1 cellular context compared by ENCODE assay signal in the genomic region with DNA sequence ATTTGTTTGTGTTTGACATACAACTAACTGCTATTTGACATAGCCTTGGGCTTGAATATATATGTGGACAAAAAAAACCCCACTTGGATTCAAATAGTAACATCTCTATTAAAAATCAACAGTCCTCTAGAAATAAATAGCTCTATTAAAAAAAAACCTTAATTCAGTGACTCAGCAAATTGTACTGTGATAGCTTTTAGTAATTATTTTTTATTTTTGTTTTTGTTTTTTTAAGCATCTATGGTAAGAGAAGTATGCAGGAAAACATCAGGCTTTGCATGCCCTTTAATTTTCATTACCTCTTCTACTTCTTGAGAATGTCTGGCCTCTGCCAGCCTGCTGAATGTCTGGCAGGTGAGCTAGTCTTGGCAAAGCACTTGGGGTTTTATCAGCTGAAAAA.
TF ChIP-seq lines count a peak whose summit lies in the region.

No MANE protein-coding gene starts in this region.

TF ChIP-seq in HepG2, 621 proteins besides CTCF, POLR2A, EP300 and RAD21:
- TF ChIP-seq, protein P1, sequence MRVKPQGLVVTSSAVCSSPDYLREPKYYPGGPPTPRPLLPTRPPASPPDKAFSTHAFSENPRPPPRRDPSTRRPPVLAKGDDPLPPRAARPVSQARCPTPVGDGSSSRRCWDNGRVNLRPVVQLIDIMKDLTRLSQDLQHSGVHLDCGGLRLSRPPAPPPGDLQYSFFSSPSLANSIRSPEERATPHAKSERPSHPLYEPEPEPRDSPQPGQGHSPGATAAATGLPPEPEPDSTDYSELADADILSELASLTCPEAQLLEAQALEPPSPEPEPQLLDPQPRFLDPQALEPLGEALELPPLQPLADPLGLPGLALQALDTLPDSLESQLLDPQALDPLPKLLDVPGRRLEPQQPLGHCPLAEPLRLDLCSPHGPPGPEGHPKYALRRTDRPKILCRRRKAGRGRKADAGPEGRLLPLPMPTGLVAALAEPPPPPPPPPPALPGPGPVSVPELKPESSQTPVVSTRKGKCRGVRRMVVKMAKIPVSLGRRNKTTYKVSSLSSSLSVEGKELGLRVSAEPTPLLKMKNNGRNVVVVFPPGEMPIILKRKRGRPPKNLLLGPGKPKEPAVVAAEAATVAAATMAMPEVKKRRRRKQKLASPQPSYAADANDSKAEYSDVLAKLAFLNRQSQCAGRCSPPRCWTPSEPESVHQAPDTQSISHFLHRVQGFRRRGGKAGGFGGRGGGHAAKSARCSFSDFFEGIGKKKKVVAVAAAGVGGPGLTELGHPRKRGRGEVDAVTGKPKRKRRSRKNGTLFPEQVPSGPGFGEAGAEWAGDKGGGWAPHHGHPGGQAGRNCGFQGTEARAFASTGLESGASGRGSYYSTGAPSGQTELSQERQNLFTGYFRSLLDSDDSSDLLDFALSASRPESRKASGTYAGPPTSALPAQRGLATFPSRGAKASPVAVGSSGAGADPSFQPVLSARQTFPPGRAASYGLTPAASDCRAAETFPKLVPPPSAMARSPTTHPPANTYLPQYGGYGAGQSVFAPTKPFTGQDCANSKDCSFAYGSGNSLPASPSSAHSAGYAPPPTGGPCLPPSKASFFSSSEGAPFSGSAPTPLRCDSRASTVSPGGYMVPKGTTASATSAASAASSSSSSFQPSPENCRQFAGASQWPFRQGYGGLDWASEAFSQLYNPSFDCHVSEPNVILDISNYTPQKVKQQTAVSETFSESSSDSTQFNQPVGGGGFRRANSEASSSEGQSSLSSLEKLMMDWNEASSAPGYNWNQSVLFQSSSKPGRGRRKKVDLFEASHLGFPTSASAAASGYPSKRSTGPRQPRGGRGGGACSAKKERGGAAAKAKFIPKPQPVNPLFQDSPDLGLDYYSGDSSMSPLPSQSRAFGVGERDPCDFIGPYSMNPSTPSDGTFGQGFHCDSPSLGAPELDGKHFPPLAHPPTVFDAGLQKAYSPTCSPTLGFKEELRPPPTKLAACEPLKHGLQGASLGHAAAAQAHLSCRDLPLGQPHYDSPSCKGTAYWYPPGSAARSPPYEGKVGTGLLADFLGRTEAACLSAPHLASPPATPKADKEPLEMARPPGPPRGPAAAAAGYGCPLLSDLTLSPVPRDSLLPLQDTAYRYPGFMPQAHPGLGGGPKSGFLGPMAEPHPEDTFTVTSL (CRISPR knock-in tag; IDR thresholded peaks at IDR 0.05; ENCODE audit: borderline replicate concordance): no peak
- TF ChIP-seq PCBP1 (IDR thresholded peaks at IDR 0.05; ENCODE audit: borderline replicate concordance, low read depth, low read length) (no peak), U2AF2 (IDR thresholded peaks at IDR 0.05; ENCODE audit: low read depth, low read length) (no peak), GZF1 (CRISPR knock-in tag; IDR thresholded peaks at IDR 0.05) (no peak), MAFK (conservative IDR thresholded peaks at IDR 0.05 in 1 of 2, IDR thresholded peaks at IDR 0.05 in 1 of 2; ENCODE audit: low read length in 2 of 2) (peak in 1 of 2 experiments; percentile 66; a peak in 3 of 4 replicates), NFE2L2 (IDR thresholded peaks at IDR 0.05; ENCODE audit: low read length) (peak; percentile 65; the same call in 1 of the 2 replicates), ZBTB21 (CRISPR knock-in tag; IDR thresholded peaks at IDR 0.05) (no peak), HHEX (CRISPR knock-in tag; IDR thresholded peaks at IDR 0.05) (no peak), POGZ (CRISPR knock-in tag; IDR thresholded peaks at IDR 0.05) (no peak), REPIN1 (CRISPR knock-in tag; IDR thresholded peaks at IDR 0.05; ENCODE audit: borderline replicate concordance, low read depth) (no peak), ZNF720 (CRISPR knock-in tag; IDR thresholded peaks at IDR 0.05) (no peak), TBX2 (CRISPR knock-in tag; IDR thresholded peaks at IDR 0.05; ENCODE audit: borderline replicate concordance) (no peak), PTBP1 (IDR thresholded peaks at IDR 0.05; ENCODE audit: low read depth, low read length, poor library complexity, severe bottlenecking) (no peak)
- TF ChIP-seq, protein P2, sequence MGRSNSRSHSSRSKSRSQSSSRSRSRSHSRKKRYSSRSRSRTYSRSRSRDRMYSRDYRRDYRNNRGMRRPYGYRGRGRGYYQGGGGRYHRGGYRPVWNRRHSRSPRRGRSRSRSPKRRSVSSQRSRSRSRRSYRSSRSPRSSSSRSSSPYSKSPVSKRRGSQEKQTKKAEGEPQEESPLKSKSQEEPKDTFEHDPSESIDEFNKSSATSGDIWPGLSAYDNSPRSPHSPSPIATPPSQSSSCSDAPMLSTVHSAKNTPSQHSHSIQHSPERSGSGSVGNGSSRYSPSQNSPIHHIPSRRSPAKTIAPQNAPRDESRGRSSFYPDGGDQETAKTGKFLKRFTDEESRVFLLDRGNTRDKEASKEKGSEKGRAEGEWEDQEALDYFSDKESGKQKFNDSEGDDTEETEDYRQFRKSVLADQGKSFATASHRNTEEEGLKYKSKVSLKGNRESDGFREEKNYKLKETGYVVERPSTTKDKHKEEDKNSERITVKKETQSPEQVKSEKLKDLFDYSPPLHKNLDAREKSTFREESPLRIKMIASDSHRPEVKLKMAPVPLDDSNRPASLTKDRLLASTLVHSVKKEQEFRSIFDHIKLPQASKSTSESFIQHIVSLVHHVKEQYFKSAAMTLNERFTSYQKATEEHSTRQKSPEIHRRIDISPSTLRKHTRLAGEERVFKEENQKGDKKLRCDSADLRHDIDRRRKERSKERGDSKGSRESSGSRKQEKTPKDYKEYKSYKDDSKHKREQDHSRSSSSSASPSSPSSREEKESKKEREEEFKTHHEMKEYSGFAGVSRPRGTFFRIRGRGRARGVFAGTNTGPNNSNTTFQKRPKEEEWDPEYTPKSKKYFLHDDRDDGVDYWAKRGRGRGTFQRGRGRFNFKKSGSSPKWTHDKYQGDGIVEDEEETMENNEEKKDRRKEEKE (IDR thresholded peaks at IDR 0.05): no peak
- TF ChIP-seq, protein P3, sequence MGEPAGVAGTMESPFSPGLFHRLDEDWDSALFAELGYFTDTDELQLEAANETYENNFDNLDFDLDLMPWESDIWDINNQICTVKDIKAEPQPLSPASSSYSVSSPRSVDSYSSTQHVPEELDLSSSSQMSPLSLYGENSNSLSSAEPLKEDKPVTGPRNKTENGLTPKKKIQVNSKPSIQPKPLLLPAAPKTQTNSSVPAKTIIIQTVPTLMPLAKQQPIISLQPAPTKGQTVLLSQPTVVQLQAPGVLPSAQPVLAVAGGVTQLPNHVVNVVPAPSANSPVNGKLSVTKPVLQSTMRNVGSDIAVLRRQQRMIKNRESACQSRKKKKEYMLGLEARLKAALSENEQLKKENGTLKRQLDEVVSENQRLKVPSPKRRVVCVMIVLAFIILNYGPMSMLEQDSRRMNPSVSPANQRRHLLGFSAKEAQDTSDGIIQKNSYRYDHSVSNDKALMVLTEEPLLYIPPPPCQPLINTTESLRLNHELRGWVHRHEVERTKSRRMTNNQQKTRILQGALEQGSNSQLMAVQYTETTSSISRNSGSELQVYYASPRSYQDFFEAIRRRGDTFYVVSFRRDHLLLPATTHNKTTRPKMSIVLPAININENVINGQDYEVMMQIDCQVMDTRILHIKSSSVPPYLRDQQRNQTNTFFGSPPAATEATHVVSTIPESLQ (CRISPR knock-in tag; conservative IDR thresholded peaks at IDR 0.05): no peak
- TF ChIP-seq, protein P4, sequence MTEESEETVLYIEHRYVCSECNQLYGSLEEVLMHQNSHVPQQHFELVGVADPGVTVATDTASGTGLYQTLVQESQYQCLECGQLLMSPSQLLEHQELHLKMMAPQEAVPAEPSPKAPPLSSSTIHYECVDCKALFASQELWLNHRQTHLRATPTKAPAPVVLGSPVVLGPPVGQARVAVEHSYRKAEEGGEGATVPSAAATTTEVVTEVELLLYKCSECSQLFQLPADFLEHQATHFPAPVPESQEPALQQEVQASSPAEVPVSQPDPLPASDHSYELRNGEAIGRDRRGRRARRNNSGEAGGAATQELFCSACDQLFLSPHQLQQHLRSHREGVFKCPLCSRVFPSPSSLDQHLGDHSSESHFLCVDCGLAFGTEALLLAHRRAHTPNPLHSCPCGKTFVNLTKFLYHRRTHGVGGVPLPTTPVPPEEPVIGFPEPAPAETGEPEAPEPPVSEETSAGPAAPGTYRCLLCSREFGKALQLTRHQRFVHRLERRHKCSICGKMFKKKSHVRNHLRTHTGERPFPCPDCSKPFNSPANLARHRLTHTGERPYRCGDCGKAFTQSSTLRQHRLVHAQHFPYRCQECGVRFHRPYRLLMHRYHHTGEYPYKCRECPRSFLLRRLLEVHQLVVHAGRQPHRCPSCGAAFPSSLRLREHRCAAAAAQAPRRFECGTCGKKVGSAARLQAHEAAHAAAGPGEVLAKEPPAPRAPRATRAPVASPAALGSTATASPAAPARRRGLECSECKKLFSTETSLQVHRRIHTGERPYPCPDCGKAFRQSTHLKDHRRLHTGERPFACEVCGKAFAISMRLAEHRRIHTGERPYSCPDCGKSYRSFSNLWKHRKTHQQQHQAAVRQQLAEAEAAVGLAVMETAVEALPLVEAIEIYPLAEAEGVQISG (CRISPR knock-in tag; IDR thresholded peaks at IDR 0.05): no peak
